8 cellular contexts compared by ENCODE assay signal in genomic region chr19:34365463-34366401, GRCh38. TPM values are rescaled to one million over a fixed set of nuclear protein-coding genes. Genes with fewer than 3 reads are reported as not detected.
DNase-seq lines count a peak whose midpoint lies in the region; TF ChIP-seq lines count a peak whose summit lies in the region.

No MANE protein-coding gene starts in this region.

- H3K4me1 Mint-ChIP-seq in CD8-positive, alpha-beta memory T cell: peaks cover 30 to 46% (median 31%) of the 10 kb centered on the region in 3 donors
- peaks cover 76% of the 10 kb centered on the region for H3K4me1 Mint-ChIP-seq in brain

- H3K27me3 ChIP-seq in CD8-positive, alpha-beta memory T cell (ENCODE audit: insufficient read depth, low read length, poor library complexity, severe bottlenecking): no peaks in the 10 kb centered on the region
- H3K27me3 ChIP-seq in NT2/D1 (ENCODE audit: insufficient read depth, insufficient read length): peaks cover 5% of the 10 kb centered on the region
- H3K27me3 ChIP-seq in iPS-15b (ENCODE audit: control insufficient read depth, insufficient read depth, low read length): no peaks in the 10 kb centered on the region
- H3K27me3 ChIP-seq in sigmoid colon: no peaks in the 10 kb centered on the region

- 5 to 9% methylated on average over 45 of the region's 45 CpGs for WGBS in sigmoid colon, 2 donors

- no peak for DNase-seq in CD8-positive, alpha-beta memory T cell
- DNase-seq in HCEC 1CT (peak; percentile 16), NT2/D1 (ENCODE audit: low read depth, low spot score) (no peak), sigmoid colon (peak; percentile 73), superior temporal gyrus (ENCODE audit: extremely low spot score) (no peak), NCI-H226 (no peak)

- intact Hi-C loops in sigmoid colon (cut with DNase I): no loop called here

- no peak for TF ChIP-seq EP300 in sigmoid colon (IDR thresholded peaks at IDR 0.05)

- H3K4me1 ChIP-seq in CD8-positive, alpha-beta memory T cell (ENCODE audit: insufficient read depth, low read length): peaks cover 31% of the 10 kb centered on the region
- no peaks in the 10 kb centered on the region for H3K4me1 ChIP-seq in NT2/D1 (ENCODE audit: insufficient read depth, insufficient read length)
- H3K4me1 ChIP-seq in iPS-15b (ENCODE audit: control insufficient read depth, insufficient read depth, low read length): peaks cover 5% of the 10 kb centered on the region
- peaks cover 0 to 33% (median 27%) of the 10 kb centered on the region in 4 donors for H3K4me1 ChIP-seq in sigmoid colon

- H3K4me3 ChIP-seq in CD8-positive, alpha-beta memory T cell (ENCODE audit: low read length): peak overlapping the region; percentile 92
- H3K4me3 ChIP-seq in NT2/D1 (ENCODE audit: insufficient read length, low read depth): peak overlapping the region; percentile 76
- H3K4me3 ChIP-seq in iPS-15b (ENCODE audit: low read depth, low read length): peak overlapping the region; percentile 83
- peak overlapping the region; percentile 71 to 99 (median 92) for H3K4me3 ChIP-seq in sigmoid colon

- peak overlapping the region; percentile 89 for H3K9ac ChIP-seq in NT2/D1 (ENCODE audit: insufficient read length, low read depth)
- peak overlapping the region; percentile 92 for H3K9ac ChIP-seq in iPS-15b (ENCODE audit: low read depth, low read length)

- peak overlapping the region; percentile 81 for H3K27ac ChIP-seq in CD8-positive, alpha-beta memory T cell (ENCODE audit: low read depth, low read length)
- H3K27ac ChIP-seq in sigmoid colon: peak overlapping the region; percentile 84 to 88 (median 88)

- peaks cover 24% of the 10 kb centered on the region for H3K36me3 ChIP-seq in CD8-positive, alpha-beta memory T cell (ENCODE audit: insufficient read depth, low read length)
- H3K36me3 ChIP-seq in NT2/D1 (ENCODE audit: insufficient read depth, insufficient read length, low read length) (peaks cover 44% of the 10 kb centered on the region), iPS-15b (ENCODE audit: control insufficient read depth, insufficient read depth, low read length) (peaks cover 19% of the 10 kb centered on the region), sigmoid colon (peaks cover 27 to 40% (median 33%) of the 10 kb centered on the region in 4 donors)

- TF ChIP-seq POLR2A in sigmoid colon (IDR thresholded peaks at IDR 0.05): no peak

- POLR2A ChIA-PET in CD8-positive, alpha-beta memory T cell (lab: Charles Lee): interaction anchor here (0.5 to 1.1 kb wide), 5 partner anchors 10 to 1705 kb away, joined by 3 to 4 read pairs (median 3); no protein-coding TSS in a partner anchor

- H3K9me3 ChIP-seq in CD8-positive, alpha-beta memory T cell (ENCODE audit: low read length): no peaks in the 10 kb centered on the region
- H3K9me3 ChIP-seq in NT2/D1 (ENCODE audit: insufficient read depth, low read length) (no peaks in the 10 kb centered on the region), iPS-15b (ENCODE audit: control insufficient read depth, insufficient read depth, low read length) (no peaks in the 10 kb centered on the region), sigmoid colon (no peaks in the 10 kb centered on the region)

- peak overlapping the region; percentile 95 to 99 (median 96) for H3K4me3 Mint-ChIP-seq in CD8-positive, alpha-beta memory T cell
- peak overlapping the region; percentile 92 to 99 (median 98) for H3K4me3 Mint-ChIP-seq in brain

- TF ChIP-seq CTCF in brain (conservative IDR thresholded peaks at IDR 0.05): no peak
- TF ChIP-seq CTCF in sigmoid colon (IDR thresholded peaks at IDR 0.05): no peak

- peak overlapping the region; percentile 80 to 96 (median 92) for H3K27ac Mint-ChIP-seq in CD8-positive, alpha-beta memory T cell
- H3K27ac Mint-ChIP-seq in brain: peak overlapping the region; percentile 81 to 99 (median 94)

- CTCF ChIA-PET in CD8-positive, alpha-beta memory T cell (lab: Charles Lee): interaction anchor here (1.7 kb wide), 1 partner anchor 19 kb away, joined by 10 read pairs; no protein-coding TSS in a partner anchor

- no peaks in the 10 kb centered on the region for H3K9me3 Mint-ChIP-seq in CD8-positive, alpha-beta memory T cell
- H3K9me3 Mint-ChIP-seq in brain: peaks cover 0 to 5% (median 0%) of the 10 kb centered on the region in 5 experiments

- peaks cover 0 to 45% (median 2%) of the 10 kb centered on the region in 3 donors for H3K36me3 Mint-ChIP-seq in CD8-positive, alpha-beta memory T cell
- H3K36me3 Mint-ChIP-seq in brain: peaks cover 52% of the 10 kb centered on the region

- no peaks in the 10 kb centered on the region for H3K27me3 Mint-ChIP-seq in CD8-positive, alpha-beta memory T cell
- H3K27me3 Mint-ChIP-seq in brain: peaks cover 19% of the 10 kb centered on the region

RNA-seq across cellular contexts. Expression of gene GPI, which starts 0.7 kb away (rescaled TPM):
- 100 to 1,000 TPM; 478 to 484 TPM for total RNA-seq in CD8-positive, alpha-beta memory T cell
- polyA plus RNA-seq in CD8-positive, alpha-beta memory T cell: 213 TPM
- 326 TPM for polyA plus RNA-seq in brain (ENCODE audit: insufficient read depth, low read depth, low replicate concordance)
- total RNA-seq in sigmoid colon: 100 to 1,000 TPM; 117 to 209 (median 157) TPM
- 100 to 1,000 TPM in 1 of 3 donors, 10 to 100 TPM in 2; 73.9 to 203 (median 89.7) TPM for polyA plus RNA-seq in sigmoid colon

RNA-seq across cellular contexts. Expression of gene PDCD2L, which starts 38.5 kb away (rescaled TPM):
- 10 to 100 TPM; 40.0 to 46.2 TPM for total RNA-seq in CD8-positive, alpha-beta memory T cell
- 19.9 TPM for polyA plus RNA-seq in CD8-positive, alpha-beta memory T cell
- polyA plus RNA-seq in brain (ENCODE audit: insufficient read depth, low read depth, low replicate concordance): 20.0 TPM
- 10 to 100 TPM in 3 of 4 donors, 1 to 10 TPM in 1; 8.0 to 14.8 (median 13.9) TPM for total RNA-seq in sigmoid colon
- polyA plus RNA-seq in sigmoid colon: 10 to 100 TPM in 1 of 3 donors, 1 to 10 TPM in 2; 6.0 to 12.1 (median 7.2) TPM

Comparison
In these comparisons a context has a peak if more than half of its experiments do, and no peak if none do; other contexts are left out.
1. DNase-seq: peak in HCEC 1CT (single experiment) and sigmoid colon (single experiment); none in CD8-positive, alpha-beta memory T cell (0 of 5), NT2/D1 (single experiment), superior temporal gyrus (single experiment) and NCI-H226 (single experiment).
2. Peak in every context shown above with its lines, with median percentiles within 50 percentile points of each other: H3K4me3 ChIP-seq.